ENCODE assay signal across 31 cellular contexts in the genomic region with DNA sequence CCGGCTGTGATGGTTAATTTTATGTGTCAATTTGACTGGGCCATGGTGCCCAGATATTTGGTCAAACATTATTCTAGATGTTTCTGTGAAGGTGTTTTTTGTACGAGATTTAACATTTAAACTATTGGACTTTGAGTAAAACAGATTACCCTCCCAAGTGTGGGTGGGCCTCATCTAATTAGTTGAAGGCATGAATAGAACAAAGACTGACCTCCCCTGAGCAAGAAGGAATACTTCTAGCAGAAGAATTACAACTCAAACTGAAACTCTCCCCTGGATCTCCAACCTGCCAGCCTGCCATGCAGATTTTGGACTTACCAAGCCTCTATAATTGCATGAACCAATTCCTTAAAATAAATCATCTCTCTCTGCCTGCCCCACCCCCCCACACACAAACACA.
DNase-seq lines count a peak whose midpoint lies in the region; ATAC-seq, FAIRE-seq and TF ChIP-seq lines count a peak whose summit lies in the region.
"Had no signal": no experiment of that assay in that cellular context is flagged by ENCODE, and none has a peak within 500 bp of the region (broad histone marks: within the 10 kb centered on the region; RNA-seq: fewer than 3 reads in every experiment).

No MANE protein-coding gene starts in this region.

- no peaks in the 10 kb centered on the region for H4K20me1 ChIP-seq in K562 (replicated peaks; ENCODE audit: control insufficient read depth, insufficient read depth, low read length)
- H4K20me1 ChIP-seq: BLaER1; BLaER1 treated with 17β-estradiol and CSF1 and Interleukin-3, amounts not matched to agents 10 nM and 100 nM had no signal

- no peak for DNase-seq in K562 (ENCODE audit: extremely low read depth in 1 of 4, low spot score in 3 of 4)
- no peak for DNase-seq in suprapubic skin (ENCODE audit: low spot score in 2 of 2)
- DNase-seq in effector CD8-positive, alpha-beta T cell (lab: John Stamatoyannopoulos, UW), result no peak
- DNase-seq: 8988T; ACHN; AML-193; BE2C; C1 segment of cervical spinal cord; Caco-2; Calu3; CD4-positive, alpha-beta memory T cell; CD4-positive, alpha-beta T cell; CD4-positive, CD25-positive, alpha-beta regulatory T cell; CD8-positive, alpha-beta memory T cell; CD8-positive, alpha-beta T cell; COR-L47; DMS 273 treated with DMSO at 0.1 percent for 48 hours; DMS153; DMS53; DMS79; DMS79 treated with DMSO at 0.1 percent for 48 hours; DND-41; EL had no signal

- in situ Hi-C loops in K562 (cut with MboI), result no loop called here

- CTCF ChIA-PET in HEK293 (lab: Yijun Ruan, JAX) (no interaction called here), K562 (lab: Yijun Ruan, JAX; ENCODE audit: low intra/inter-chr PET ratio) (no interaction called here)

- H3K27ac ChIP-seq in HEK293 (ENCODE audit: extremely low read depth, low read depth, low read length) (no peak overlapping the region), K562 (ENCODE audit: extremely low read depth, low read depth, low read length) (no peak overlapping the region), suprapubic skin (no peak overlapping the region)
- H3K27ac ChIP-seq: 22Rv1; A549; BLaER1; BLaER1 treated with 17β-estradiol and CSF1 and Interleukin-3, amounts not matched to agents 10 nM and 100 nM; C4-2B had no signal

- FAIRE-seq in K562 (lab: Jason Lieb, UNC), result no peak
- FAIRE-seq: A204.1, A549, D721Med had no signal

- no peak overlapping the region for H3K4me2 ChIP-seq in K562 (ENCODE audit: insufficient read depth, low read length)
- H3K4me2 ChIP-seq: A549; BLaER1; BLaER1 treated with 17β-estradiol and CSF1 and Interleukin-3, amounts not matched to agents 10 nM and 100 nM had no signal

- TF ChIP-seq POLR2A in K562 (conservative IDR thresholded peaks at IDR 0.05) (no peak), suprapubic skin (IDR thresholded peaks at IDR 0.05) (no peak)

- TF ChIP-seq CTCF in HEK293 (tag by site-specific recombination; IDR thresholded peaks at IDR 0.05), result no peak
- TF ChIP-seq CTCF in K562 (IDR thresholded peaks at IDR 0.05 in 2 of 3, conservative IDR thresholded peaks at IDR 0.05 in 1 of 3; ENCODE audit: insufficient read depth in 2 of 3, low read depth in 1 of 3, low read length in 3 of 3), result no peak
- no peak for TF ChIP-seq CTCF in suprapubic skin (IDR thresholded peaks at IDR 0.05)

- intact Hi-C loops in K562 (cut with micrococcal nuclease), result no loop called here

- H3K27me3 ChIP-seq in K562 (ENCODE audit: control insufficient read depth in 2 of 2, insufficient read depth in 2 of 2, low read length in 2 of 2), result no peaks in the 10 kb centered on the region; a peak in 1 of 5 replicates
- peaks cover 5% of the 10 kb centered on the region for H3K27me3 ChIP-seq in suprapubic skin
- H3K27me3 ChIP-seq: BE2C; BLaER1; BLaER1 treated with 17β-estradiol and CSF1 and Interleukin-3, amounts not matched to agents 10 nM and 100 nM had no signal

- H3K9ac ChIP-seq in K562 (ENCODE audit: insufficient read depth in 1 of 2, low read depth in 2 of 2, low read length in 2 of 2), result no peak overlapping the region
- H3K9ac ChIP-seq: BLaER1; BLaER1 treated with 17β-estradiol and CSF1 and Interleukin-3, amounts not matched to agents 10 nM and 100 nM had no signal

- H3K4me1 ChIP-seq in HEK293 (ENCODE audit: control insufficient read depth, insufficient read depth, low read length) (no peaks in the 10 kb centered on the region), K562 (replicated peaks in 1 of 2; ENCODE audit: control insufficient read depth in 2 of 2, insufficient read depth in 2 of 2, low read length in 2 of 2) (no peaks in the 10 kb centered on the region), suprapubic skin (no peaks in the 10 kb centered on the region)
- H3K4me1 ChIP-seq: A549, BE2C, Caco-2 had no signal

- 0% methylated on average over 2 of the region's 2 CpGs for WGBS in K562 (ENCODE audit: insufficient coverage, low coverage, missing lambda C conversion rate)
- WGBS in suprapubic skin, result 87% methylated on average over 2 of the region's 2 CpGs

- H3K79me2 ChIP-seq in K562 (ENCODE audit: control insufficient read depth, insufficient read depth, low read length), result no peaks in the 10 kb centered on the region

- no peak for TF ChIP-seq EP300 in K562 (IDR thresholded peaks at IDR 0.05; ENCODE audit: low read length)
- no peak for TF ChIP-seq EP300 in suprapubic skin (IDR thresholded peaks at IDR 0.05)

- H3K9me1 ChIP-seq in K562 (ENCODE audit: control insufficient read depth, insufficient read depth, low read length), result no peaks in the 10 kb centered on the region

- no TSS peak for BruUV-seq in K562 (replicated peaks; lab: Mats Ljungman, UMichigan)

- POLR2A ChIA-PET in HEK293 (lab: Yijun Ruan, JAX) (no interaction called here), K562 (lab: Yijun Ruan, JAX) (no interaction called here)

- no peaks in the 10 kb centered on the region for H3K9me3 ChIP-seq in HEK293 (ENCODE audit: control insufficient read depth, insufficient read depth, low read depth, low read length)
- no peaks in the 10 kb centered on the region for H3K9me3 ChIP-seq in K562 (replicated peaks; ENCODE audit: control insufficient read depth, insufficient read depth, low read depth, low read length)
- no peaks in the 10 kb centered on the region for H3K9me3 ChIP-seq in suprapubic skin
- H3K9me3 ChIP-seq: A549, BE2C, BLaER1, Caco-2 had no signal

- no peaks in the 10 kb centered on the region for H3K36me3 ChIP-seq in HEK293 (ENCODE audit: control insufficient read depth in 2 of 2, insufficient read depth in 1 of 2, low read length in 2 of 2)
- H3K36me3 ChIP-seq in K562 (ENCODE audit: control insufficient read depth, insufficient read depth, low read length), result no peaks in the 10 kb centered on the region
- no peaks in the 10 kb centered on the region for H3K36me3 ChIP-seq in suprapubic skin
- H3K36me3 ChIP-seq: BE2C; BLaER1; BLaER1 treated with 17β-estradiol and CSF1 and Interleukin-3, amounts not matched to agents 10 nM and 100 nM had no signal

- no peak overlapping the region for H2AFZ ChIP-seq in K562 (ENCODE audit: low read depth, low read length)

- TF ChIP-seq RAD21 in K562 (CRISPR knock-in tag; conservative IDR thresholded peaks at IDR 0.05 in 1 of 2, IDR thresholded peaks at IDR 0.05 in 1 of 2), result no peak

- no peak for ATAC-seq in K562
- ATAC-seq: A549; CD8-positive, alpha-beta T cell had no signal

- H3K4me3 ChIP-seq in HEK293 (ENCODE audit: low read depth, low read length) (no peak overlapping the region), K562 (no peak overlapping the region), suprapubic skin (no peak overlapping the region)
- H3K4me3 ChIP-seq: A549; BLaER1; BLaER1 treated with 17β-estradiol and CSF1 and Interleukin-3, amounts not matched to agents 10 nM and 100 nM had no signal

TF ChIP-seq in HEK293, 187 proteins besides CTCF, POLR2A, EP300 and RAD21:
- TF ChIP-seq ZNF10 (tag by site-specific recombination; IDR thresholded peaks at IDR 0.05) (peak; percentile 77; the same call in 1 of the 2 replicates), ZNF16 (tag by site-specific recombination; IDR thresholded peaks at IDR 0.05; ENCODE audit: low read depth) (no peak), ZNF529 (tag by site-specific recombination; IDR thresholded peaks at IDR 0.05; ENCODE audit: insufficient replicate concordance) (no peak)
- TF ChIP-seq, protein P1, sequence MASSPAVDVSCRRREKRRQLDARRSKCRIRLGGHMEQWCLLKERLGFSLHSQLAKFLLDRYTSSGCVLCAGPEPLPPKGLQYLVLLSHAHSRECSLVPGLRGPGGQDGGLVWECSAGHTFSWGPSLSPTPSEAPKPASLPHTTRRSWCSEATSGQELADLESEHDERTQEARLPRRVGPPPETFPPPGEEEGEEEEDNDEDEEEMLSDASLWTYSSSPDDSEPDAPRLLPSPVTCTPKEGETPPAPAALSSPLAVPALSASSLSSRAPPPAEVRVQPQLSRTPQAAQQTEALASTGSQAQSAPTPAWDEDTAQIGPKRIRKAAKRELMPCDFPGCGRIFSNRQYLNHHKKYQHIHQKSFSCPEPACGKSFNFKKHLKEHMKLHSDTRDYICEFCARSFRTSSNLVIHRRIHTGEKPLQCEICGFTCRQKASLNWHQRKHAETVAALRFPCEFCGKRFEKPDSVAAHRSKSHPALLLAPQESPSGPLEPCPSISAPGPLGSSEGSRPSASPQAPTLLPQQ (tag by site-specific recombination; IDR thresholded peaks at IDR 0.05), result no peak
TF ChIP-seq in HEK293: peak in this region for 1.

TF ChIP-seq in K562, 482 proteins besides CTCF, POLR2A, EP300 and RAD21:
- TF ChIP-seq ZNF134 (CRISPR knock-in tag; conservative IDR thresholded peaks at IDR 0.05) (peak; percentile 64), NUFIP1 (IDR thresholded peaks at IDR 0.05; ENCODE audit: partially characterized antibody) (no peak)
